26 cellular contexts compared by ENCODE assay signal in the genomic region with DNA sequence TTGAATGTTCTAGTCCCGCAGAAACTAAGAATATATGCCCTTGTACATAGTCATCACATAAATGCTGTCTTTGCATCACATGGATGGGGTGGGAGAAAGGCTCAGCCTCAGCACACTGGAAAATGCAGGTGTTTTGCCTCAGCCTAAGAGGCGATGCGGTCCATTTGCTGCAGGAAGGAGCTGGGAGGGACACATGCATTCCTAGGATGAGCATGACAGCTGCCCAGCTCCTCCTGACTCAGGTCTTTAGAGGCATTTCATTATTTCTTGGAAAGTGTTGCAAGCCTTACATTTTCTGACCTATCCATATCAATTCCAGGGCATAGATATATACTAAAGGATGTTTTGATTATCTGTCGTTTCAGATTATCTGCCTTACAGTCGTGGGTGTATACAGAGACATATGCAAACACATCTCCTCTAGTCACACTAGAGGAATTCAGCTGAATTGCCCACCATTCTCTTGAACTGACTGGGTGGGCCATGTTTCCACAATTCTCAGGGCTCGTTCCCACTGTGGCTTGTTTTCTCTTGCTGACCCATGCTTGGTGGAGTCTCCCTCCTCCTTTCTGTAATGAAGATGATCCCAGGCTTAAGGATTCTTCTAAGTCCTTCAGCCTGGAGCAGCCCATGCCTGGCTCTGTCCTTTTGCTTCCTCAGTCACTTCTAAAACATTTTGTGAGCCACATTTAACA.
DNase-seq lines count a peak whose midpoint lies in the region; ATAC-seq and TF ChIP-seq lines count a peak whose summit lies in the region.
"Had no signal": no experiment of that assay in that cellular context is flagged by ENCODE, and none has a peak within 500 bp of the region (broad histone marks: within the 10 kb centered on the region; RNA-seq: fewer than 3 reads in every experiment).

No MANE protein-coding gene starts in this region.

- H4K8ac ChIP-seq in IMR-90 (ENCODE audit: low read depth in 2 of 2, low read length in 2 of 2) (no peak overlapping the region), trophoblast cell (ENCODE audit: low read depth, low read length) (no peak overlapping the region)

- no peaks in the 10 kb centered on the region for H3K79me2 ChIP-seq in trophoblast cell (ENCODE audit: control insufficient read depth, insufficient read depth, low read length, poor library complexity)

- TF ChIP-seq CTCF in IMR-90 (conservative IDR thresholded peaks at IDR 0.05; ENCODE audit: low read depth, low read length) = no peak

- no peak overlapping the region for H3K4me3 Mint-ChIP-seq in T-helper 17 cell
- H3K4me3 Mint-ChIP-seq in immature natural killer cell = no peak overlapping the region
- H3K4me3 Mint-ChIP-seq: activated CD4-positive, alpha-beta T cell treated with anti-CD3 and anti-CD28 coated beads, Interleukin-2, amount 10 ng/mL, durations not matched to agents 7 days and 5 days; activated CD8-positive, alpha-beta memory T cell treated with anti-CD3 and anti-CD28 coated beads, Interleukin-2, amount 10 ng/mL, durations not matched to agents 7 days and 5 days; CD4-positive, alpha-beta T cell; stimulated activated naive CD8-positive, alpha-beta T cell treated with anti-CD3 and anti-CD28 coated beads, Interleukin-15, amount 100 ng/mL, for 72 hours; T-helper 2 cell treated with Interferon-gamma antibody and Interleukin-4, amounts not matched to agents 5 μg/mL and 100 μg/mL, for 36 hours had no signal

- no peak overlapping the region; the same call in 1 of the 2 replicates for H3K4me2 ChIP-seq in IMR-90 (ENCODE audit: low read depth, low read length)
- H3K4me2 ChIP-seq in trophoblast cell (ENCODE audit: low read length) = no peak overlapping the region

- H2BK20ac ChIP-seq in IMR-90 (ENCODE audit: low read depth, low read length) = no peak overlapping the region

- no peak overlapping the region for H2AK9ac ChIP-seq in IMR-90 (replicated peaks; ENCODE audit: low read depth, low read length, poor library complexity)

- H4K20me1 ChIP-seq in IMR-90 (ENCODE audit: insufficient read depth, low read length) = no peaks in the 10 kb centered on the region

- TF ChIP-seq POLR2A in IMR-90 (IDR thresholded peaks at IDR 0.05; ENCODE audit: low read depth, low read length) = no peak

- intact Hi-C loops in IMR-90 (cut with micrococcal nuclease) = no loop called here

- no peak overlapping the region for H3K56ac ChIP-seq in IMR-90 (ENCODE audit: extremely low read depth, insufficient read depth, low read length)

- H2BK120ac ChIP-seq in IMR-90 (ENCODE audit: low read depth, low read length) (no peak overlapping the region), trophoblast cell (ENCODE audit: insufficient read depth, low read length, poor library complexity) (no peak overlapping the region)

- H3K14ac ChIP-seq in IMR-90 (replicated peaks; ENCODE audit: low read depth, low read length) (no peak overlapping the region), trophoblast cell (ENCODE audit: low read length) (no peak overlapping the region)

- H3K4me1 Mint-ChIP-seq in T-helper 17 cell (peaks cover 12% of the 10 kb centered on the region), immature natural killer cell (peaks cover 44 to 55% of the 10 kb centered on the region in 2 donors)

- no peaks in the 10 kb centered on the region for H3K9me3 Mint-ChIP-seq in immature natural killer cell
- H3K9me3 Mint-ChIP-seq: T-helper 2 cell treated with Interferon-gamma antibody and Interleukin-4, amounts not matched to agents 5 μg/mL and 100 μg/mL, for 36 hours had no signal

- dilution Hi-C loops in IMR-90 (cut with HindIII; ENCODE audit: low sequenced_read_pairs, unreplicated experiment) = no loop called here

- H3K9me3 ChIP-seq in IMR-90 (ENCODE audit: control insufficient read depth, insufficient read depth, low read length) = no peaks in the 10 kb centered on the region
- no peaks in the 10 kb centered on the region for H3K9me3 ChIP-seq in T-helper 17 cell (ENCODE audit: control insufficient read depth, low read length, poor library complexity, severe bottlenecking)
- no peaks in the 10 kb centered on the region for H3K9me3 ChIP-seq in trophoblast cell (ENCODE audit: insufficient read depth, low read depth, low read length)
- H3K9me3 ChIP-seq: adrenal gland had no signal

- H2BK12ac ChIP-seq in trophoblast cell (ENCODE audit: low read length) = no peak overlapping the region

- no peak overlapping the region for H4K91ac ChIP-seq in IMR-90 (ENCODE audit: insufficient read depth, low read depth, low read length)
- no peak overlapping the region for H4K91ac ChIP-seq in trophoblast cell (ENCODE audit: low read depth, low read length)

- no peak overlapping the region for H2AK5ac ChIP-seq in IMR-90 (ENCODE audit: low read depth, low read length)
- H2AK5ac ChIP-seq in trophoblast cell (ENCODE audit: low read length) = no peak overlapping the region

- no peaks in the 10 kb centered on the region for H3K27me3 Mint-ChIP-seq in T-helper 17 cell
- H3K27me3 Mint-ChIP-seq in immature natural killer cell (ENCODE audit: low read depth in 3 of 3) = peaks cover 0 to 3% (median 2%) of the 10 kb centered on the region in 3 donors
- H3K27me3 Mint-ChIP-seq: activated CD4-positive, alpha-beta T cell treated with anti-CD3 and anti-CD28 coated beads, Interleukin-2, amount 10 ng/mL, durations not matched to agents 7 days and 5 days; activated CD8-positive, alpha-beta memory T cell treated with anti-CD3 and anti-CD28 coated beads, Interleukin-2, amount 10 ng/mL, durations not matched to agents 7 days and 5 days; CD4-positive, alpha-beta T cell had no signal

- H2AFZ ChIP-seq in IMR-90 (replicated peaks; ENCODE audit: low read length, poor library complexity) = no peak overlapping the region
- H2AFZ ChIP-seq in trophoblast cell (ENCODE audit: insufficient read depth, low read length, poor library complexity) = no peak overlapping the region

- in situ Hi-C loops in IMR-90 (cut with MboI; ENCODE audit: low sequenced_read_pairs) = no loop called here

- H3K9ac ChIP-seq in IMR-90 (ENCODE audit: low read depth, low read length) (no peak overlapping the region), trophoblast cell (ENCODE audit: low read length) (no peak overlapping the region)

- DNase-seq in IMR-90 = peak; percentile 7
- no peak for DNase-seq in T-helper 17 cell
- no peak for DNase-seq in immature natural killer cell
- peak; percentile 17 to 63 for DNase-seq in trophoblast cell
- no peak for DNase-seq in activated gamma-delta T cell (lab: John Stamatoyannopoulos, UW)
- DNase-seq in retina = no peak
- DNase-seq in NCI-H1436 (lab: John Stamatoyannopoulos, UW) = no peak
- DNase-seq in NK-92 (lab: John Stamatoyannopoulos, UW; ENCODE audit: unreplicated experiment) = no peak
- DNase-seq: activated CD4-positive, alpha-beta T cell treated with anti-CD3 and anti-CD28 coated beads, Interleukin-2, amount 10 ng/mL, durations not matched to agents 7 days and 5 days; activated CD8-positive, alpha-beta memory T cell treated with anti-CD3 and anti-CD28 coated beads, Interleukin-2, amount 10 ng/mL, durations not matched to agents 7 days and 5 days; activated naive CD4-positive, alpha-beta T cell; activated T-cell treated with anti-CD3 and anti-CD28 coated beads, Interleukin-2, amount 50 U/mL, for 48 hours; adrenal gland; CD4-positive, alpha-beta T cell; effector CD4-positive, alpha-beta T cell; EL; GOT3; MV-4-11; NCI-H1694; OCI-M1; posterior cingulate gyrus; stimulated activated naive CD8-positive, alpha-beta T cell treated with anti-CD3 and anti-CD28 coated beads, Interleukin-15, amount 100 ng/mL, for 72 hours had no signal

- TF ChIP-seq RAD21 in IMR-90 (IDR thresholded peaks at IDR 0.05; ENCODE audit: low read length) = no peak

- no peak overlapping the region for H3K4me3 ChIP-seq in IMR-90 (ENCODE audit: insufficient read depth, low read depth, low read length)
- no peak overlapping the region for H3K4me3 ChIP-seq in trophoblast cell (ENCODE audit: low read depth, low read length)
- H3K4me3 ChIP-seq: adrenal gland had no signal

- H3K27ac ChIP-seq in IMR-90 (ENCODE audit: insufficient read depth, low read length) (no peak overlapping the region), trophoblast cell (ENCODE audit: low read depth, low read length) (no peak overlapping the region)
- H3K27ac ChIP-seq: epithelial cell of prostate, HL-60 had no signal

- H3K27ac Mint-ChIP-seq in T-helper 17 cell (peak overlapping the region; percentile 44), immature natural killer cell (peak overlapping the region in 4 of 6 donors; percentile 3 to 38 (median 28))
- H3K27ac Mint-ChIP-seq: activated CD4-positive, alpha-beta T cell treated with anti-CD3 and anti-CD28 coated beads, Interleukin-2, amount 10 ng/mL, durations not matched to agents 7 days and 5 days; activated CD8-positive, alpha-beta memory T cell treated with anti-CD3 and anti-CD28 coated beads, Interleukin-2, amount 10 ng/mL, durations not matched to agents 7 days and 5 days; CD4-positive, alpha-beta T cell; stimulated activated naive CD8-positive, alpha-beta T cell treated with anti-CD3 and anti-CD28 coated beads, Interleukin-15, amount 100 ng/mL, for 72 hours had no signal

- POLR2A ChIA-PET in IMR-90 (lab: Charles Lee; ENCODE audit: unreplicated experiment) = no interaction called here

- no peak overlapping the region for H2BK15ac ChIP-seq in IMR-90 (ENCODE audit: low read depth, low read length)

- H4K5ac ChIP-seq in IMR-90 (ENCODE audit: low read depth, low read length) = no peak overlapping the region

- H3K4ac ChIP-seq in IMR-90 (ENCODE audit: low read depth, low read length) = 0 out of 2 replicates have a peak overlapping the region, but pooled peaks have one; percentile 16
- no peak overlapping the region for H3K4ac ChIP-seq in trophoblast cell (ENCODE audit: low read depth, low read length)

- 0% methylated on average over 1 of the region's 6 CpGs; no CpG with 5 or more reads in 1 of the 2 experiments for WGBS in IMR-90 (ENCODE audit: extremely low coverage in 2 of 2, insufficient read length in 1 of 2), 2 experiments
- WGBS in trophoblast cell (ENCODE audit: extremely low coverage, insufficient coverage, insufficient read length) = no CpG with 5 or more reads among the region's 6 CpGs

- CTCF ChIA-PET in IMR-90 (lab: Yijun Ruan, JAX) = no interaction called here

- no TSS peak for BruUV-seq in IMR-90 (replicated peaks; lab: Mats Ljungman, UMichigan)

- H4K12ac ChIP-seq in trophoblast cell (ENCODE audit: low read depth, low read length) = no peak overlapping the region

- ATAC-seq in IMR-90 (ENCODE audit: low read depth) (peak; percentile 21), T-helper 17 cell (no peak)
- ATAC-seq: activated CD8-positive, alpha-beta memory T cell treated with anti-CD3 and anti-CD28 coated beads, Interleukin-2, amount 10 ng/mL, durations not matched to agents 7 days and 5 days; sciatic nerve; stimulated activated naive CD8-positive, alpha-beta T cell treated with anti-CD3 and anti-CD28 coated beads, Interleukin-15, amount 100 ng/mL, for 72 hours had no signal

- H3K18ac ChIP-seq in IMR-90 (ENCODE audit: low read depth, low read length) = no peak overlapping the region
- no peak overlapping the region for H3K18ac ChIP-seq in trophoblast cell (ENCODE audit: low read length)

- peaks cover 6% of the 10 kb centered on the region; the same call in 1 of the 2 replicates for H3K9me1 ChIP-seq in IMR-90 (ENCODE audit: insufficient read depth, low read length)

- H3K79me1 ChIP-seq in IMR-90 (ENCODE audit: low read depth in 1 of 2, low read length in 2 of 2) (no peaks in the 10 kb centered on the region), trophoblast cell (ENCODE audit: low read length) (no peaks in the 10 kb centered on the region)

- peaks cover 2% of the 10 kb centered on the region for H3K36me3 Mint-ChIP-seq in T-helper 17 cell (ENCODE audit: low read depth)
- peaks cover 0 to 3% (median 0%) of the 10 kb centered on the region in 3 donors for H3K36me3 Mint-ChIP-seq in immature natural killer cell

- H3K23ac ChIP-seq in IMR-90 (ENCODE audit: low read depth, low read length) = no peak overlapping the region
- no peak overlapping the region for H3K23ac ChIP-seq in trophoblast cell (ENCODE audit: low read length)

- H3K36me3 ChIP-seq in IMR-90 (ENCODE audit: control insufficient read depth, insufficient read depth, low read length) (no peaks in the 10 kb centered on the region), trophoblast cell (ENCODE audit: control insufficient read depth in 1 of 2, insufficient read depth in 2 of 2, low read length in 2 of 2) (no peaks in the 10 kb centered on the region)
- H3K36me3 ChIP-seq: adrenal gland had no signal

- H3K27me3 ChIP-seq in IMR-90 (ENCODE audit: control insufficient read depth, insufficient read depth, low read length) (no peaks in the 10 kb centered on the region), trophoblast cell (ENCODE audit: insufficient read depth, low read length) (no peaks in the 10 kb centered on the region)
- H3K27me3 ChIP-seq: adrenal gland had no signal

- H2BK5ac ChIP-seq in IMR-90 (ENCODE audit: low read depth, low read length, poor library complexity, severe bottlenecking) (no peak overlapping the region), trophoblast cell (ENCODE audit: low read depth, low read length, poor library complexity) (no peak overlapping the region)

- peaks cover 6% of the 10 kb centered on the region; the same call in 1 of the 2 replicates for H3K4me1 ChIP-seq in IMR-90 (ENCODE audit: control insufficient read depth, insufficient read depth, low read length)
- H3K4me1 ChIP-seq in trophoblast cell (ENCODE audit: control insufficient read depth in 1 of 2, insufficient read depth in 2 of 2, low read length in 2 of 2) = peaks cover 6 to 18% of the 10 kb centered on the region in 2 experiments

Comparison
In these comparisons a context has a peak if more than half of its experiments do, and no peak if none do; other contexts are left out.
1. DNase-seq: peak in IMR-90 (single experiment) and trophoblast cell (2 of 2); none in T-helper 17 cell (0 of 3), immature natural killer cell (0 of 3), activated gamma-delta T cell (single experiment), retina (single experiment), NCI-H1436 (single experiment) and NK-92 (single experiment).